Comparison of ENCODE assay signal across 24 cellular contexts in genomic region chr1:182351790-182352364, GRCh38. TPM values are rescaled to one million over a fixed set of nuclear protein-coding genes. Genes with fewer than 3 reads are reported as not detected.
"Had no signal": no experiment of that assay in that cellular context is flagged by ENCODE, and none has a peak within 500 bp of the region (broad histone marks: within the 10 kb centered on the region; RNA-seq: fewer than 3 reads in every experiment).

No MANE protein-coding gene starts in this region.

- H3K36me3 ChIP-seq: SJSA1, thoracic aorta had no signal

- H3K4me1 ChIP-seq: SJSA1 had no signal

- H3K27ac ChIP-seq: dorsolateral prefrontal cortex, SJSA1, thoracic aorta had no signal

- DNase-seq: activated CD4-positive, alpha-beta T cell treated with anti-CD3 and anti-CD28 coated beads for 36 hours; activated CD4-positive, alpha-beta T cell treated with anti-CD3 and anti-CD28 coated beads, Interleukin-2, amount 50 U/mL, for 48 hours; activated gamma-delta T cell treated with Interleukin-2 at 50 U/mL for 16 hours; activated naive CD8-positive, alpha-beta T cell treated with anti-CD3 and anti-CD28 coated beads for 36 hours; dorsolateral prefrontal cortex; left cardiac atrium; nephron progenitor cell; nucleus accumbens; posterior cingulate gyrus; retina; small intestine; stimulated activated CD4-positive, alpha-beta T cell treated with anti-CD3 and anti-CD28 coated beads, Interleukin-15, amount 100 ng/mL, for 24 hours; stimulated activated CD4-positive, alpha-beta T cell treated with anti-CD3 and anti-CD28 coated beads, Interleukin-2, amount 100 ng/mL, for 48 hours; SW 1271; T-helper 2 cell had no signal

- H3K4me3 ChIP-seq: dorsolateral prefrontal cortex, lung, SJSA1, thoracic aorta had no signal

- H3K9me3 ChIP-seq: SJSA1, thoracic aorta had no signal

- H3K27me3 ChIP-seq: dorsolateral prefrontal cortex, SJSA1 had no signal

- ATAC-seq: activated CD4-positive, alpha-beta T cell treated with anti-CD3 and anti-CD28 coated beads for 36 hours; left cardiac atrium; WTC11 had no signal

RNA-seq across cellular contexts. Expression of gene TEDDM1, which starts 48.6 kb away (rescaled TPM):
- total RNA-seq: activated CD4-positive, alpha-beta T cell treated with anti-CD3 and anti-CD28 coated beads for 36 hours; activated naive CD8-positive, alpha-beta T cell treated with anti-CD3 and anti-CD28 coated beads for 36 hours; activated T-helper 1 cell treated with anti-CD3 and anti-CD28 coated beads, Interleukin-12 subunit alpha, Interleukin-12 subunit beta, Interleukin-2, Interleukin-4 antibody, amounts not matched to agents 30 ng/mL and 10 ng/mL and 1 ng/mL, durations not matched to agents 14 hours and 24 hours and 36 hours; dorsolateral prefrontal cortex; epithelial cell of proximal tubule; left cardiac atrium; lung; mesothelial cell of epicardium; myocyte; SJSA1; thoracic aorta; urinary bladder; WTC11 had no signal
